Comparison of ENCODE assay signal across 20 cellular contexts in the genomic region with DNA sequence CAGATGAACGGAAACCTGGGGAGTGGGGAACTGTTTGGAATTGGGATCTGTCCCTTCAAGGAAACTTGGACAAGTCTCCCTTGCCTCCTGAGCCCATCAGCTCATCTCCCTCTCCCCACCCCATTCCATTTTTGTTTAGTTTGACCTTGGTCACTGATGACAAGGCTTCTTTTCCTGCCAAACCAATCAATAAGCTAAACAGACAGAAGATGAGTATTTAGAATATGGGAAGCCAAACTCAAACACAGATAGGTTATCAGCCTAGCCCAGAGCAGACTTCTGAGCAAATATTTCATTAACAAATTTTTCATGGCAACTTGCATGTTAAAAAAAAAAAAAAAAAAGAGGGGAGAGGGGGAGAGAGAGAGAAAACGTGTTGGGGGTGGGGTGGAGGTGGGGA.
DNase-seq lines count a peak whose midpoint lies in the region; ATAC-seq and TF ChIP-seq lines count a peak whose summit lies in the region.
"Had no signal": no experiment of that assay in that cellular context is flagged by ENCODE, and none has a peak within 500 bp of the region (broad histone marks: within the 10 kb centered on the region; RNA-seq: fewer than 3 reads in every experiment).

No MANE protein-coding gene starts in this region.

- TF ChIP-seq CTCF in WTC11 (IDR thresholded peaks at IDR 0.05) = no peak
- TF ChIP-seq CTCF in nephron progenitor cell (IDR thresholded peaks at IDR 0.05) = no peak

- POLR2A ChIA-PET in activated CD4-positive, alpha-beta T cell treated with anti-CD3 and anti-CD28 coated beads, Interleukin-2, amount 10 ng/mL, durations not matched to agents 7 days and 5 days (lab: Charles Lee) = no interaction called here
- POLR2A ChIA-PET in WTC11 (lab: Charles Lee) = no interaction called here

- H3K4me1 Mint-ChIP-seq in activated CD4-positive, alpha-beta T cell treated with anti-CD3 and anti-CD28 coated beads, Interleukin-2, amount 10 ng/mL, durations not matched to agents 7 days and 5 days = no peaks in the 10 kb centered on the region
- H3K4me1 Mint-ChIP-seq in WTC11 = peaks cover 30% of the 10 kb centered on the region
- H3K4me1 Mint-ChIP-seq in nephron progenitor cell = peaks cover 13% of the 10 kb centered on the region
- H3K4me1 Mint-ChIP-seq: CD14-positive monocyte; CD8-positive, alpha-beta memory T cell had no signal

- CTCF ChIA-PET in activated CD4-positive, alpha-beta T cell treated with anti-CD3 and anti-CD28 coated beads, Interleukin-2, amount 10 ng/mL, durations not matched to agents 7 days and 5 days (lab: Charles Lee) = interaction anchor here (0.6 kb wide), 1 partner anchor 595 kb away, joined by 3 read pairs; no protein-coding TSS in a partner anchor
- CTCF ChIA-PET in WTC11 (lab: Charles Lee) = interaction anchor here (0.7 kb wide), 1 partner anchor 366 kb away, joined by 4 read pairs; no protein-coding TSS in a partner anchor

- DNase-seq in activated CD4-positive, alpha-beta T cell treated with anti-CD3 and anti-CD28 coated beads, Interleukin-2, amount 10 ng/mL, durations not matched to agents 7 days and 5 days = no peak
- no peak for DNase-seq in activated CD4-positive, alpha-beta T cell treated with anti-CD3 and anti-CD28 coated beads for 48 hours
- DNase-seq in WTC11 (ENCODE audit: low spot score) (no peak), nephron progenitor cell (no peak), head of caudate nucleus (no peak), HUDEP-2 (lab: John Stamatoyannopoulos, UW; ENCODE audit: unreplicated experiment in 76 of 76) (no peak), NK-92 (lab: John Stamatoyannopoulos, UW; ENCODE audit: unreplicated experiment) (no peak)
- DNase-seq: 8988T; ACHN; AML-193; BE2C; Calu3; CD4-positive, alpha-beta T cell; CD8-positive, alpha-beta memory T cell; DMS79 treated with DMSO at 0.1 percent for 48 hours; GF-D8; HCEC 1CT had no signal

- peak overlapping the region; percentile 19 for H3K27ac Mint-ChIP-seq in activated CD4-positive, alpha-beta T cell treated with anti-CD3 and anti-CD28 coated beads, Interleukin-2, amount 10 ng/mL, durations not matched to agents 7 days and 5 days
- H3K27ac Mint-ChIP-seq in WTC11 = 0 out of 2 replicates have a peak overlapping the region, but pooled peaks have one; percentile 60
- peak overlapping the region; percentile 36 for H3K27ac Mint-ChIP-seq in nephron progenitor cell
- H3K27ac Mint-ChIP-seq: CD14-positive monocyte; CD4-positive, alpha-beta T cell; GM23338 had no signal

- no peaks in the 10 kb centered on the region for H3K36me3 Mint-ChIP-seq in activated CD4-positive, alpha-beta T cell treated with anti-CD3 and anti-CD28 coated beads, Interleukin-2, amount 10 ng/mL, durations not matched to agents 7 days and 5 days (ENCODE audit: low read depth)
- no peaks in the 10 kb centered on the region for H3K36me3 Mint-ChIP-seq in WTC11
- H3K36me3 Mint-ChIP-seq in nephron progenitor cell (ENCODE audit: low read depth) = no peaks in the 10 kb centered on the region
- H3K36me3 Mint-ChIP-seq: CD14-positive monocyte had no signal

- no peak for ATAC-seq in WTC11
- ATAC-seq: A549, GM23338 had no signal

- intact Hi-C loops in head of caudate nucleus (cut with DNase I) = no loop called here

- no peak overlapping the region for H3K4me3 Mint-ChIP-seq in activated CD4-positive, alpha-beta T cell treated with anti-CD3 and anti-CD28 coated beads, Interleukin-2, amount 10 ng/mL, durations not matched to agents 7 days and 5 days
- H3K4me3 Mint-ChIP-seq in WTC11 (no peak overlapping the region), nephron progenitor cell (no peak overlapping the region)
- H3K4me3 Mint-ChIP-seq: CD14-positive monocyte; CD4-positive, alpha-beta T cell; CD8-positive, alpha-beta memory T cell; GM23338 had no signal

- H3K27me3 Mint-ChIP-seq in activated CD4-positive, alpha-beta T cell treated with anti-CD3 and anti-CD28 coated beads, Interleukin-2, amount 10 ng/mL, durations not matched to agents 7 days and 5 days = peaks cover 7% of the 10 kb centered on the region
- H3K27me3 Mint-ChIP-seq in WTC11 (ENCODE audit: low read depth) = no peaks in the 10 kb centered on the region; the same call in 1 of the 2 replicates
- peaks cover 13% of the 10 kb centered on the region for H3K27me3 Mint-ChIP-seq in nephron progenitor cell (ENCODE audit: low read depth, poor library complexity)

- H3K9me3 Mint-ChIP-seq in activated CD4-positive, alpha-beta T cell treated with anti-CD3 and anti-CD28 coated beads, Interleukin-2, amount 10 ng/mL, durations not matched to agents 7 days and 5 days = no peaks in the 10 kb centered on the region
- H3K9me3 Mint-ChIP-seq in WTC11 (no peaks in the 10 kb centered on the region; the same call in 1 of the 2 replicates), nephron progenitor cell (no peaks in the 10 kb centered on the region)
- H3K9me3 Mint-ChIP-seq: CD4-positive, alpha-beta T cell; GM23338 had no signal

TF ChIP-seq in WTC11, 78 proteins besides CTCF, POLR2A, EP300 and RAD21:
- no peak for TF ChIP-seq ZNF671 (CRISPR knock-in tag; IDR thresholded peaks at IDR 0.05)
- TF ChIP-seq GABPB1 (CRISPR knock-in tag; IDR thresholded peaks at IDR 0.05) = no peak
- no peak for TF ChIP-seq ELF4 (CRISPR knock-in tag; IDR thresholded peaks at IDR 0.05; ENCODE audit: low read depth)
